22 cellular contexts compared by ENCODE assay signal in genomic region chr19:9727644-9728043, GRCh38.
"Had no signal": no experiment of that assay in that cellular context is flagged by ENCODE, and none has a peak within 500 bp of the region (broad histone marks: within the 10 kb centered on the region; RNA-seq: fewer than 3 reads in every experiment).

No MANE protein-coding gene starts in this region.

- H3K36me3 ChIP-seq: breast epithelium, left lung, ovary, thoracic aorta, uterus had no signal

- H3K27ac ChIP-seq: breast epithelium, left lung, ovary, skin epidermis, thoracic aorta, uterus had no signal

- DNase-seq: activated CD4-positive, alpha-beta memory T cell treated with anti-CD3 and anti-CD28 coated beads, Interleukin-2, amount 10 ng/mL, durations not matched to agents 7 days and 5 days; activated CD4-positive, alpha-beta T cell treated with anti-CD3 and anti-CD28 coated beads for 1 hour; activated CD4-positive, alpha-beta T cell treated with anti-CD3 and anti-CD28 coated beads, Interleukin-2, amount 10 ng/mL, durations not matched to agents 7 days and 5 days; activated CD8-positive, alpha-beta memory T cell treated with anti-CD3 and anti-CD28 coated beads, Interleukin-2, amount 50 U/mL, for 48 hours; activated gamma-delta T cell; activated naive CD4-positive, alpha-beta T cell treated with anti-CD3 and anti-CD28 coated beads, Interleukin-2, amount 50 U/mL, for 16 hours; activated naive CD8-positive, alpha-beta T cell treated with anti-CD3 and anti-CD28 coated beads, Interleukin-2, amount 50 U/mL, for 24 hours; activated T-cell treated with anti-CD3 and anti-CD28 coated beads, Interleukin-2, amount 50 U/mL, for 24 hours; central memory CD4-positive, alpha-beta T cell; foreskin melanocyte; left lung; naive B cell; ovary; retina; stimulated activated CD4-positive, alpha-beta T cell treated with anti-CD3 and anti-CD28 coated beads, Interleukin-12 subunit alpha, Interleukin-12 subunit beta, amount 100 ng/mL, for 4 hours; stimulated activated CD4-positive, alpha-beta T cell treated with anti-CD3 and anti-CD28 coated beads, Interleukin-4, amount 100 ng/mL, for 24 hours; T-helper 1 cell; uterus had no signal

- H3K27me3 ChIP-seq: breast epithelium, left lung, ovary, uterus had no signal

- H3K4me1 ChIP-seq: breast epithelium, left lung, uterus had no signal

- H3K4me3 ChIP-seq: breast epithelium, left lung, lung, ovary, skin epidermis, thoracic aorta, uterus had no signal

- H3K9me3 ChIP-seq: ovary, thoracic aorta, uterus had no signal
